8 cellular contexts compared by ENCODE assay signal in the genomic region with DNA sequence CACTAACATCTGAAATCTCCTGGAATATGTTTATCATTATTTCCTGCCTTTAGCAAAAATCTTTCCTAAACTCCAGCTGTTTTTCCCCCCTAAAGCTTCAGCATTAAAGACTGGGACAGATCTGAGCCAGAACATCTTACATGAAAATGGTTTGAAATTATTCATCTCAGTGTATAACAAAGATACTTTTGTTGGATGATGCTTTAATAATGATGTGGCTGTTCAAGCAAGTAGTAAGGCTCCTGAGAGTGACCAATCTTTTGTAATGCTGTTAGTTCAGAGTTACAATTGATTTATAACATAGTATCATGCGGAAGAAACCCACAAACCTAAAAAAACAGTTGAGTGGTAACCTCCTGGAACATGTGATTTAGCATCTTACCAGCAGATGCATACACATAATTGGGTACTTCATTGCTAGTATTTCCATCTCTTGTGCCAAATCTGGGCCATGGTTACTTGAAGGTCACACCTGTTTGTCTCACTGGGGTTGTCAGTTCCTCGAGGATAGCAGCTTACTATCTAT. TPM values are rescaled to one million over a fixed set of nuclear protein-coding genes. Genes with fewer than 3 reads are reported as not detected.
A peak's percentile ranks its signal among the peaks of the same experiment; 100 is the strongest.
DNase-seq lines count a peak whose midpoint lies in the region; ATAC-seq, FAIRE-seq and TF ChIP-seq lines count a peak whose summit lies in the region.

No MANE protein-coding gene starts in this region.

- H3K9me3 ChIP-seq in cardiac muscle cell (ENCODE audit: low read depth) (no peaks in the 10 kb centered on the region), hepatocyte (ENCODE audit: low read depth) (no peaks in the 10 kb centered on the region), tibial nerve (no peaks in the 10 kb centered on the region), ovary (no peaks in the 10 kb centered on the region), small intestine (ENCODE audit: control insufficient read depth, low read depth) (no peaks in the 10 kb centered on the region)

- H3K36me3 ChIP-seq in cardiac muscle cell = no peaks in the 10 kb centered on the region
- H3K36me3 ChIP-seq in hepatocyte (replicated peaks; ENCODE audit: insufficient read depth, low read depth) = no peaks in the 10 kb centered on the region
- no peaks in the 10 kb centered on the region for H3K36me3 ChIP-seq in tibial nerve
- H3K36me3 ChIP-seq in ovary = no peaks in the 10 kb centered on the region
- H3K36me3 ChIP-seq in small intestine (ENCODE audit: control insufficient read depth in 2 of 2, insufficient read depth in 2 of 2, low read length in 2 of 2) = no peaks in the 10 kb centered on the region

- H3K27me3 ChIP-seq in cardiac muscle cell (no peaks in the 10 kb centered on the region), hepatocyte (no peaks in the 10 kb centered on the region), tibial nerve (no peaks in the 10 kb centered on the region), ovary (no peaks in the 10 kb centered on the region), small intestine (ENCODE audit: control insufficient read depth in 2 of 2, insufficient read depth in 2 of 2, low read length in 2 of 2) (no peaks in the 10 kb centered on the region)

- H4K20me1 ChIP-seq in hepatocyte (ENCODE audit: insufficient read depth, poor library complexity, severe bottlenecking) = peaks cover 37% of the 10 kb centered on the region

- ATAC-seq in left cardiac atrium (no peak), HG02970 (IDR thresholded peaks at IDR 0.05; ENCODE audit: low FRiP score, unreplicated experiment) (no peak)

- TF ChIP-seq EP300 in tibial nerve (IDR thresholded peaks at IDR 0.05) = no peak
- no peak for TF ChIP-seq EP300 in ovary (IDR thresholded peaks at IDR 0.05)

- H2AFZ ChIP-seq in hepatocyte = no peak overlapping the region

- H3K4me3 ChIP-seq in cardiac muscle cell (peak overlapping the region; percentile 81), WI38 (ENCODE audit: low read depth, low read length) (peak overlapping the region; percentile 92), hepatocyte (peak overlapping the region; percentile 54), tibial nerve (peak overlapping the region in 2 of 4 donors; percentile 85 to 89), ovary (no peak overlapping the region), small intestine (ENCODE audit: low read depth in 1 of 2, low read length in 2 of 2) (peak overlapping the region in 1 of 2 donors; percentile 83)

- H3K4me1 ChIP-seq in cardiac muscle cell (ENCODE audit: low read depth) = peaks cover 52% of the 10 kb centered on the region
- peaks cover 24% of the 10 kb centered on the region for H3K4me1 ChIP-seq in hepatocyte (ENCODE audit: insufficient read depth)
- H3K4me1 ChIP-seq in tibial nerve = peaks cover 0 to 65% (median 13%) of the 10 kb centered on the region in 4 donors
- peaks cover 2% of the 10 kb centered on the region for H3K4me1 ChIP-seq in ovary (ENCODE audit: insufficient read depth)
- H3K4me1 ChIP-seq in small intestine (ENCODE audit: control insufficient read depth in 2 of 2, insufficient read depth in 1 of 2, low read depth in 1 of 2, low read length in 1 of 2) = peaks cover 5 to 15% of the 10 kb centered on the region in 2 donors

- TF ChIP-seq POLR2A in tibial nerve (IDR thresholded peaks at IDR 0.05) = no peak
- TF ChIP-seq POLR2A in ovary (IDR thresholded peaks at IDR 0.05) = no peak

- H3K27ac ChIP-seq in cardiac muscle cell (peak overlapping the region; percentile 99), hepatocyte (peak overlapping the region; percentile 95), tibial nerve (peak overlapping the region in 3 of 4 donors; percentile 86 to 97 (median 97)), ovary (no peak overlapping the region), small intestine (ENCODE audit: low read depth in 1 of 2, low read length in 1 of 2) (no peak overlapping the region)

- peak overlapping the region; percentile 72 for H3K4me2 ChIP-seq in hepatocyte

- intact Hi-C loops in left cardiac atrium (cut with DNase I) = no loop called here
- intact Hi-C loops in ovary (cut with DNase I) = no loop called here

- no peak for DNase-seq in cardiac muscle cell (ENCODE audit: low read depth in 1 of 2, low spot score in 1 of 2)
- no peak for DNase-seq in left cardiac atrium
- DNase-seq in hepatocyte (ENCODE audit: low spot score) = no peak
- DNase-seq in tibial nerve (ENCODE audit: low spot score in 2 of 2) = no peak
- DNase-seq in ovary = no peak
- no peak for DNase-seq in small intestine

- no peak for FAIRE-seq in small intestine (lab: Jason Lieb, UNC)

- H3K79me2 ChIP-seq in hepatocyte = peaks cover 86% of the 10 kb centered on the region

- WGBS in hepatocyte (ENCODE audit: low lambda C conversion rate, missing lambda C conversion rate) = 56% methylated on average over 2 of the region's 2 CpGs
- WGBS in tibial nerve, 2 donors = 29 to 39% methylated on average over 2 of the region's 2 CpGs
- 63 to 74% (median 64%) methylated on average over 2 of the region's 2 CpGs for WGBS in ovary, 3 donors
- WGBS in small intestine, 3 donors = 29 to 40% (median 32%) methylated on average over 2 of the region's 2 CpGs

- TF ChIP-seq CTCF in cardiac muscle cell (IDR thresholded peaks at IDR 0.05; ENCODE audit: low read depth, low read length) = no peak
- no peak for TF ChIP-seq CTCF in WI38 (IDR thresholded peaks at IDR 0.05; ENCODE audit: low read depth, low read length)
- TF ChIP-seq CTCF in hepatocyte (IDR thresholded peaks at IDR 0.05; ENCODE audit: poor library complexity) = no peak
- TF ChIP-seq CTCF in tibial nerve (IDR thresholded peaks at IDR 0.05) = no peak
- no peak for TF ChIP-seq CTCF in ovary (IDR thresholded peaks at IDR 0.05)

- H3K9me2 ChIP-seq in hepatocyte (replicated peaks; ENCODE audit: insufficient read depth) = no peaks in the 10 kb centered on the region

RNA-seq across cellular contexts. Expression of gene BZW2, which starts 1.5 kb away (rescaled TPM):
- total RNA-seq in cardiac muscle cell (281 and 358 TPM in 2 replicates), left cardiac atrium (100 to 1,000 TPM; 133 to 144 TPM), hepatocyte (96.7 and 97.7 TPM in 2 replicates), tibial nerve (10 to 100 TPM; 50.2 to 69.3 (median 52.3) TPM), ovary (10 to 100 TPM; 17.2 to 41.0 (median 22.5) TPM)
- polyA plus RNA-seq in cardiac muscle cell (236 and 421 TPM in 2 replicates), hepatocyte (60.5 and 72.1 TPM in 2 replicates), ovary (10 to 100 TPM; 18.6 to 23.2 TPM), small intestine (10 to 100 TPM; 21.9 to 60.6 (median 30.5) TPM)

RNA-seq across cellular contexts. Expression of gene ANKMY2, which starts 1.9 kb away (rescaled TPM):
- 36.7 and 54.1 TPM in 2 replicates for total RNA-seq in cardiac muscle cell
- 44.6 and 81.5 TPM in 2 replicates for polyA plus RNA-seq in cardiac muscle cell
- total RNA-seq in left cardiac atrium = 10 to 100 TPM; 25.1 to 28.6 TPM
- total RNA-seq in hepatocyte = 42.5 and 48.0 TPM in 2 replicates
- 30.7 and 31.5 TPM in 2 replicates for polyA plus RNA-seq in hepatocyte
- total RNA-seq in tibial nerve = 10 to 100 TPM; 10.0 to 15.3 (median 13.7) TPM
- 10 to 100 TPM in 6 of 7 donors, 1 to 10 TPM in 1; 9.9 to 26.2 (median 21.7) TPM for total RNA-seq in ovary
- 10 to 100 TPM; 14.7 to 26.5 TPM for polyA plus RNA-seq in ovary
- 10 to 100 TPM; 13.9 to 14.3 (median 14.1) TPM for polyA plus RNA-seq in small intestine

Comparison
In these comparisons a context has a peak if more than half of its experiments do, and no peak if none do; other contexts are left out.
1. H3K27ac ChIP-seq: peak in cardiac muscle cell (single experiment), hepatocyte (single experiment) and tibial nerve (3 of 4); none in ovary (0 of 2) and small intestine (0 of 2).